Comparison of ENCODE assay signal across 8 cellular contexts in the genomic region with DNA sequence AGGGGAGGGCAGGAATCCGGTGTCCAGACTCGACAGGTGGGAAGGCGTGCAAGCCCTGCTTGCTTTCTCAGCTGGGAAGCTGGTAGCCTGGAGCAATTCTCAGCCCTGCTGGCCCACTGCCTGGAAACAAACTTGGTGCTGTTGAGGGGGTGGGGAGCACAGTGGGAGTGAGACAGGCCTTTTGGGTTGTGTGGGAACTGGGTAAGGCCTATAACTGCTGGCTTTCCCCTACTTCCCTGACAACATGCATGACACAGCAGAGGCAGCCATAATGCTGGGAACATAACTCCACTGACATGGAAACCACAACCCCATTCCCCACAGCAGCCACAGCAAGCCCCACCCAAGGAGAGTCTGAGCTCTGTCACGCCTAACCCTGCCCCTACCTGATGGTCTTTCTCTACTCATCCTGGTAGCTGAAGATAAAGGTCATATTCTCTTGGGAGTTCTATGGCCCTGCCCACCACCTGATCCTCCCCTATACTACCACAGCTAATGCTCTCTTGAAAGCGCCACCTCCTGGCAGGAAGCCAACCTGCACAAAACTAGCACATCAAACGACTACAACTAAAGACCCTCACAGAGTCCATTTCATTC.
DNase-seq lines count a peak whose midpoint lies in the region; ATAC-seq and TF ChIP-seq lines count a peak whose summit lies in the region.

No MANE protein-coding gene starts in this region.

- H3K4me3 Mint-ChIP-seq in neural crest cell = no peak overlapping the region

- no peaks in the 10 kb centered on the region for H3K27me3 Mint-ChIP-seq in neural crest cell (ENCODE audit: low read depth)

- H3K27ac Mint-ChIP-seq in neural crest cell (ENCODE audit: unreplicated experiment) = no peak overlapping the region

- no peaks in the 10 kb centered on the region for H3K27me3 ChIP-seq in BE2C

- TF ChIP-seq CTCF in BE2C (IDR thresholded peaks at IDR 0.05; ENCODE audit: low read depth, low read length) (0 out of 2 replicates have a peak, but pooled peaks have one; percentile 13), neural crest cell (conservative IDR thresholded peaks at IDR 0.05) (peak; percentile 34)

- no peaks in the 10 kb centered on the region for H3K9me3 ChIP-seq in BE2C

- H3K36me3 Mint-ChIP-seq in neural crest cell (ENCODE audit: low read depth) = peaks cover 40% of the 10 kb centered on the region

- H3K4me1 Mint-ChIP-seq in neural crest cell = no peaks in the 10 kb centered on the region

- peaks cover 15% of the 10 kb centered on the region for H3K9me3 Mint-ChIP-seq in neural crest cell

- ATAC-seq in GM19397 (IDR thresholded peaks at IDR 0.05; ENCODE audit: unreplicated experiment) = peak; percentile 91

- DNase-seq in BE2C (peak; percentile 12), HT-29 (ENCODE audit: low spot score) (peak; percentile 8), activated T-cell treated with anti-CD3 and anti-CD28 coated beads for 4 hours (peak; percentile 8), neural crest cell (ENCODE audit: low read depth, low spot score) (no peak), NCI-H1694 (lab: John Stamatoyannopoulos, UW) (no peak), retina (no peak), NCI-H524 (lab: John Stamatoyannopoulos, UW) (no peak)

- H3K4me1 ChIP-seq in BE2C = no peaks in the 10 kb centered on the region

- no peaks in the 10 kb centered on the region for H3K36me3 ChIP-seq in BE2C

- no peak overlapping the region for H3K4me3 ChIP-seq in BE2C (ENCODE audit: low read depth, low read length)

Comparison
In these comparisons a context has a peak if more than half of its experiments do, and no peak if none do; other contexts are left out.
1. DNase-seq: peak in BE2C (single experiment), HT-29 (single experiment) and activated T-cell treated with anti-CD3 and anti-CD28 coated beads for 4 hours (single experiment); none in neural crest cell (single experiment), NCI-H1694 (single experiment), retina (single experiment) and NCI-H524 (0 of 2).